ENCODE assay signal across 24 cellular contexts in the genomic region with DNA sequence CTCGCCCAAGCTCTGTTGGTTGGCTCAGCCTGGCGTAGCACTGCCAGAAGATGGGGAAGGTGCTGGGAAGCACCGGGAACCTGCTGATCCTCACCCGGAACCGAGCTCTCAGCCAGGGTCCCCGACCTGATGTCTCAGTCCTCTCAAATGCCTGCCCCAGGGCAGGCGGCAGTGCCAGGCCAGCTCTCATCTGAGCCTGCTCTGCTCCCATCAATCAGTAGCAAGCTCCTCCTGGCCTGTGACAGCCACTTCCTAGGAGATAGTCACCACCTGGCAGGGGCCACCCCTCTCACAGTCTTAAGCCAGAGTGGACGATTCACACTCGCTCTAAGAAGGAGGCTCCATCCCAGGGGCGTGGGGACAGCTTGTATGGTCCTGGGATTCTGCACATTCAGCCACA.
"Had no signal": no experiment of that assay in that cellular context is flagged by ENCODE, and none has a peak within 500 bp of the region (broad histone marks: within the 10 kb centered on the region; RNA-seq: fewer than 3 reads in every experiment).

No MANE protein-coding gene starts in this region.

- ATAC-seq: activated CD8-positive, alpha-beta T cell treated with anti-CD3 and anti-CD28 coated beads for 36 hours; activated T-cell treated with anti-CD3 and anti-CD28 coated beads, Interleukin-2, amount 50 U/mL, for 4 hours; activated T-helper 17 cell treated with anti-CD3 and anti-CD28 coated beads, Interleukin-2, amount 50 U/mL, for 72 hours; esophagus mucosa; left colon; naive thymus-derived CD8-positive, alpha-beta T cell had no signal

- DNase-seq: activated B cell treated with CpG ODN at 0.5 μM for 24 hours; activated CD4-positive, alpha-beta T cell treated with anti-CD3 and anti-CD28 coated beads, Interleukin-2, amount 50 U/mL, for 1 hour; activated CD8-positive, alpha-beta T cell treated with anti-CD3 and anti-CD28 coated beads for 36 hours; activated gamma-delta T cell treated with Interleukin-2 at 50 U/mL for 16 hours; activated naive CD4-positive, alpha-beta T cell treated with anti-CD3 and anti-CD28 coated beads, Interleukin-2, amount 50 U/mL, for 16 hours; activated T-cell treated with anti-CD3 and anti-CD28 coated beads, Interleukin-2, amount 50 U/mL, for 4 hours; amniotic stem cell; endodermal cell; foreskin fibroblast; head of caudate nucleus; hippocampal formation; kidney; left colon; midbrain; naive thymus-derived CD8-positive, alpha-beta T cell; posterior cingulate gyrus; right cardiac atrium; stimulated activated naive CD4-positive, alpha-beta T cell treated with Interleukin-2 at 50 U/mL for 16 hours; T-helper 2 cell; testis; transverse colon had no signal

- H3K36me3 ChIP-seq: breast epithelium, transverse colon had no signal

- H3K27me3 ChIP-seq: testis had no signal

- H3K27ac ChIP-seq: breast epithelium, testis, transverse colon had no signal

- H3K4me3 ChIP-seq: breast epithelium, testis, transverse colon had no signal

- H3K9me3 ChIP-seq: breast epithelium, testis, transverse colon had no signal
